ENCODE assay signal across 8 cellular contexts in genomic region chr7:2232766-2233520, GRCh38. TPM values are rescaled to one million over a fixed set of nuclear protein-coding genes. Genes with fewer than 3 reads are reported as not detected.
DNase-seq lines count a peak whose midpoint lies in the region; ATAC-seq and TF ChIP-seq lines count a peak whose summit lies in the region.

Gene MAD1L1 (minus strand): TSS chr7:2232945. CDS start chr7:2230133, 2,812 bp downstream.

- H3K4me3 ChIP-seq in thoracic aorta: peak within 1 kb of the TSS; percentile 96

- peak within 1 kb of the TSS; percentile 64 for H3K27ac Mint-ChIP-seq in activated naive CD8-positive, alpha-beta T cell
- H3K27ac Mint-ChIP-seq in glutamatergic neuron (ENCODE audit: unreplicated experiment) (peak within 1 kb of the TSS; percentile 99), osteocyte (ENCODE audit: unreplicated experiment) (peak within 1 kb of the TSS; percentile 80)

- H3K36me3 ChIP-seq in thoracic aorta: peaks cover 17% of the 10 kb centered on the region

- DNase-seq in GF-D8 (lab: John Stamatoyannopoulos, UW) (peak; percentile 62), HEK293T (ENCODE audit: extremely low spot score) (peak; percentile 94), NCI-H1048 (lab: John Stamatoyannopoulos, UW) (peak; percentile 79), SKM-1 treated with dmso at 0.1 percent for 144 hours (lab: John Stamatoyannopoulos, UW; ENCODE audit: unreplicated experiment) (peak; percentile 70), glutamatergic neuron (peak; percentile 97), osteocyte (ENCODE audit: extremely low spot score, unreplicated experiment) (peak; percentile 97), thoracic aorta (ENCODE audit: low spot score) (peak; percentile 47)

- H3K9me3 ChIP-seq in thoracic aorta: no peaks in the 10 kb centered on the region

- peak within 1 kb of the TSS; percentile 94 for H3K4me3 Mint-ChIP-seq in activated naive CD8-positive, alpha-beta T cell
- H3K4me3 Mint-ChIP-seq in glutamatergic neuron (ENCODE audit: unreplicated experiment) (peak within 1 kb of the TSS; percentile 99), osteocyte (ENCODE audit: unreplicated experiment) (peak within 1 kb of the TSS; percentile 84)

- H3K9me3 Mint-ChIP-seq in activated naive CD8-positive, alpha-beta T cell (ENCODE audit: low read depth): no peaks in the 10 kb centered on the region
- peaks cover 5% of the 10 kb centered on the region for H3K9me3 Mint-ChIP-seq in glutamatergic neuron (ENCODE audit: unreplicated experiment)
- H3K9me3 Mint-ChIP-seq in osteocyte (ENCODE audit: unreplicated experiment): no peaks in the 10 kb centered on the region

- H3K27me3 Mint-ChIP-seq in activated naive CD8-positive, alpha-beta T cell: no peaks in the 10 kb centered on the region
- H3K27me3 Mint-ChIP-seq in glutamatergic neuron (ENCODE audit: unreplicated experiment) (peaks cover 5% of the 10 kb centered on the region), osteocyte (ENCODE audit: unreplicated experiment) (no peaks in the 10 kb centered on the region)

- peak within 1 kb of the TSS in 1 of 2 donors; percentile 32 for H3K27ac ChIP-seq in thoracic aorta

- H3K4me1 Mint-ChIP-seq in activated naive CD8-positive, alpha-beta T cell (ENCODE audit: low read depth): peaks cover 29% of the 10 kb centered on the region
- H3K4me1 Mint-ChIP-seq in glutamatergic neuron (ENCODE audit: low read depth, unreplicated experiment): peaks cover 8% of the 10 kb centered on the region
- H3K4me1 Mint-ChIP-seq in osteocyte (ENCODE audit: unreplicated experiment): peaks cover 14% of the 10 kb centered on the region

- CTCF ChIA-PET in HEK293T (lab: Yijun Ruan, JAX): interaction anchor here (1.0 kb wide), 1 partner anchor 573 kb away, joined by 3 read pairs; no protein-coding TSS in a partner anchor

- POLR2A ChIA-PET in HEK293T (lab: Yijun Ruan, JAX): interaction anchor here (1.1 to 3.0 kb wide), 4 partner anchors 9 to 37 kb away, joined by 3 to 20 read pairs (median 4); partner anchors contain the start of genes MRM2 and NUDT1

- H3K4me1 ChIP-seq in thoracic aorta (ENCODE audit: control insufficient read depth in 1 of 2, low read depth in 2 of 2): peaks cover 15 to 36% of the 10 kb centered on the region in 2 donors

- peaks cover 5% of the 10 kb centered on the region for H3K36me3 Mint-ChIP-seq in activated naive CD8-positive, alpha-beta T cell
- peaks cover 4% of the 10 kb centered on the region for H3K36me3 Mint-ChIP-seq in glutamatergic neuron (ENCODE audit: unreplicated experiment)
- peaks cover 20% of the 10 kb centered on the region for H3K36me3 Mint-ChIP-seq in osteocyte (ENCODE audit: unreplicated experiment)

- TF ChIP-seq CTCF in glutamatergic neuron (IDR thresholded peaks at IDR 0.05; ENCODE audit: partially characterized antibody, unreplicated experiment) (no peak), osteocyte (IDR thresholded peaks at IDR 0.05) (no peak), thoracic aorta (IDR thresholded peaks at IDR 0.05) (no peak)

- no peaks in the 10 kb centered on the region for H3K27me3 ChIP-seq in thoracic aorta (replicated peaks; ENCODE audit: insufficient read depth)

- ATAC-seq in thoracic aorta (ENCODE audit: insufficient number of reproducible peaks, low FRiP score, low read depth): peak; percentile 86

TF ChIP-seq in HEK293T, 16 proteins besides CTCF, POLR2A, EP300 and RAD21:
- TF ChIP-seq TARDBP (IDR thresholded peaks at IDR 0.05): peak; percentile 82; the same call in 1 of the 2 replicates
- no peak for TF ChIP-seq FOXM1 (IDR thresholded peaks at IDR 0.05; ENCODE audit: borderline replicate concordance)
- TF ChIP-seq PKNOX1 (IDR thresholded peaks at IDR 0.05): no peak
- no peak for TF ChIP-seq ZNF384 (IDR thresholded peaks at IDR 0.05)

RNA-seq across cellular contexts. Expression of gene MAD1L1, which starts in this region (rescaled TPM):
- total RNA-seq in glutamatergic neuron (ENCODE audit: unreplicated experiment) (57.6 TPM), osteocyte (30.2 and 32.7 TPM in 2 replicates), thoracic aorta (10 to 100 TPM; 27.4 to 41.3 TPM)

Comparison
In these comparisons a context has a peak if more than half of its experiments do, and no peak if none do; other contexts are left out.
1. DNase-seq: peak in every context shown above with its lines; median percentile 97 in glutamatergic neuron; 97 in osteocyte; 94 in HEK293T; 79 in NCI-H1048; 70 in SKM-1 treated with dmso at 0.1 percent for 144 hours; 62 in GF-D8; 47 in thoracic aorta.